Comparison of ENCODE assay signal across 25 cellular contexts in genomic region chr11:32427616-32427934, GRCh38. TPM values are rescaled to one million over a fixed set of nuclear protein-coding genes. Genes with fewer than 3 reads are reported as not detected.
A peak's percentile ranks its signal among the peaks of the same experiment; 100 is the strongest.
DNase-seq lines count a peak whose midpoint lies in the region; ATAC-seq and TF ChIP-seq lines count a peak whose summit lies in the region.
"Had no signal": no experiment of that assay in that cellular context is flagged by ENCODE, and none has a peak within 500 bp of the region (broad histone marks: within the 10 kb centered on the region; RNA-seq: fewer than 3 reads in every experiment).

No MANE protein-coding gene starts in this region.

- no peaks in the 10 kb centered on the region for H3K9me3 ChIP-seq in heart right ventricle
- H3K9me3 ChIP-seq in effector memory CD4-positive, alpha-beta T cell (ENCODE audit: control insufficient read depth, low read length), result no peaks in the 10 kb centered on the region
- no peaks in the 10 kb centered on the region for H3K9me3 ChIP-seq in uterus
- H3K9me3 ChIP-seq in SJCRH30 (replicated peaks), result no peaks in the 10 kb centered on the region
- H3K9me3 ChIP-seq in Karpas-422 (ENCODE audit: low read length), result no peaks in the 10 kb centered on the region
- H3K9me3 ChIP-seq: body of pancreas had no signal

- H3K4me1 Mint-ChIP-seq in naive thymus-derived CD8-positive, alpha-beta T cell, result peaks cover 3 to 13% (median 9%) of the 10 kb centered on the region in 4 donors

- no peak for ATAC-seq in heart right ventricle
- ATAC-seq in Right ventricle myocardium inferior, result no peak
- no peak for ATAC-seq in naive thymus-derived CD8-positive, alpha-beta T cell
- no peak for ATAC-seq in HG02973 (IDR thresholded peaks at IDR 0.05; ENCODE audit: unreplicated experiment)
- ATAC-seq: body of pancreas, esophagus mucosa, GM12878 had no signal

- H3K9ac ChIP-seq in Karpas-422 (ENCODE audit: low read length), result no peak overlapping the region

- no peaks in the 10 kb centered on the region for H3K9me2 ChIP-seq in Karpas-422 (replicated peaks; ENCODE audit: insufficient read depth, low read length)

- H3K4me3 ChIP-seq in heart right ventricle (peak overlapping the region in 6 of 10 donors; percentile 10 to 44 (median 38)), uterus (peak overlapping the region; percentile 72 to 86), SJCRH30 (no peak overlapping the region), Karpas-422 (ENCODE audit: low read length) (no peak overlapping the region)
- peak overlapping the region; percentile 11 for H3K4me3 ChIP-seq in effector memory CD4-positive, alpha-beta T cell (ENCODE audit: insufficient read depth, low read depth, low read length, poor library complexity, severe bottlenecking)
- H3K4me3 ChIP-seq: body of pancreas, GM12878 had no signal

- 41 to 46% methylated on average over 18 of the region's 18 CpGs for WGBS in heart right ventricle, 2 donors

- H3K4me3 Mint-ChIP-seq in naive thymus-derived CD8-positive, alpha-beta T cell, result peak overlapping the region in 6 of 10 donors; percentile 14 to 25 (median 18)
- H3K4me3 Mint-ChIP-seq: activated B cell treated with CpG ODN at 0.5 μM for 24 hours had no signal

- H3K36me3 ChIP-seq in heart right ventricle (peaks cover 0 to 8% (median 0%) of the 10 kb centered on the region in 9 donors), uterus (no peaks in the 10 kb centered on the region), SJCRH30 (no peaks in the 10 kb centered on the region), Karpas-422 (ENCODE audit: insufficient read depth, low read length) (no peaks in the 10 kb centered on the region)
- no peaks in the 10 kb centered on the region for H3K36me3 ChIP-seq in effector memory CD4-positive, alpha-beta T cell (ENCODE audit: control insufficient read depth, insufficient read depth, low read length)

- POLR2A ChIA-PET in naive thymus-derived CD8-positive, alpha-beta T cell (lab: Charles Lee), result no interaction called here

- H3K79me2 ChIP-seq in Karpas-422 (ENCODE audit: low read length), result no peaks in the 10 kb centered on the region

- H3K27ac ChIP-seq in heart right ventricle (peak overlapping the region in 9 of 10 donors; percentile 44 to 85 (median 63)), uterus (peak overlapping the region; percentile 98 to 99), SJCRH30 (no peak overlapping the region), Karpas-422 (ENCODE audit: low read length) (no peak overlapping the region)
- H3K27ac ChIP-seq in effector memory CD4-positive, alpha-beta T cell (ENCODE audit: insufficient read depth, low read length, poor library complexity, severe bottlenecking), result no peak overlapping the region
- H3K27ac ChIP-seq: body of pancreas had no signal

- no peak for TF ChIP-seq POLR2A in uterus (IDR thresholded peaks at IDR 0.05)

- DNase-seq in heart right ventricle (no peak), Right ventricle myocardium inferior (ENCODE audit: missing footprints) (no peak), uterus (no peak), SJCRH30 (no peak), Karpas-422 (no peak)
- DNase-seq in effector memory CD4-positive, alpha-beta T cell, result no peak
- DNase-seq in naive thymus-derived CD8-positive, alpha-beta T cell, result no peak
- DNase-seq: activated B cell treated with CpG ODN at 0.5 μM for 24 hours; activated CD4-positive, alpha-beta T cell treated with anti-CD3 and anti-CD28 coated beads, Interleukin-2, amount 50 U/mL, for 48 hours; AML-193; body of pancreas; DMS79 treated with DMSO at 0.1 percent for 48 hours; effector CD8-positive, alpha-beta T cell; NCI-H2081; NCI-H345; NCI-H774; SHP77; small intestine; substantia nigra had no signal

- H4K20me1 ChIP-seq in Karpas-422 (ENCODE audit: insufficient read depth, low read depth, low read length), result no peaks in the 10 kb centered on the region

- H3K27ac Mint-ChIP-seq in naive thymus-derived CD8-positive, alpha-beta T cell, result no peak overlapping the region
- H3K27ac Mint-ChIP-seq: activated B cell treated with CpG ODN at 0.5 μM for 24 hours had no signal

- peaks cover 30 to 100% (median 60%) of the 10 kb centered on the region in 5 donors for H3K27me3 Mint-ChIP-seq in naive thymus-derived CD8-positive, alpha-beta T cell

- intact Hi-C loops in heart right ventricle (cut with DNase I) (loop anchor here in 2 of 10 donors (5.0 to 10.0 kb wide), 2 partner anchors 40 to 1627 kb away; partner anchors contain the start of gene CAPRIN1 (in 1 of the 2)), Right ventricle myocardium inferior (cut with DNase I) (no loop called here), uterus (cut with DNase I; ENCODE audit: low total_unique reads) (no loop called here)

- TF ChIP-seq CTCF in heart right ventricle (IDR thresholded peaks at IDR 0.05) (no peak), uterus (IDR thresholded peaks at IDR 0.05) (no peak)

- H3K27me3 ChIP-seq in heart right ventricle (peaks cover 0 to 83% (median 72%) of the 10 kb centered on the region in 7 donors), uterus (no peaks in the 10 kb centered on the region), SJCRH30 (no peaks in the 10 kb centered on the region; the same call in 1 of the 2 replicates), Karpas-422 (ENCODE audit: low read length) (no peaks in the 10 kb centered on the region)
- peaks cover 40% of the 10 kb centered on the region for H3K27me3 ChIP-seq in effector memory CD4-positive, alpha-beta T cell (replicated peaks; ENCODE audit: control insufficient read depth, insufficient read depth, low read length, poor library complexity, severe bottlenecking)

- peaks cover 0 to 7% (median 0%) of the 10 kb centered on the region in 3 donors for H3K36me3 Mint-ChIP-seq in naive thymus-derived CD8-positive, alpha-beta T cell

- H3K9me3 Mint-ChIP-seq in naive thymus-derived CD8-positive, alpha-beta T cell, result peaks cover 0 to 4% (median 0%) of the 10 kb centered on the region in 9 donors
- H3K9me3 Mint-ChIP-seq: activated B cell treated with CpG ODN at 0.5 μM for 24 hours had no signal

- H3K4me1 ChIP-seq in heart right ventricle, result peaks cover 3 to 48% (median 16%) of the 10 kb centered on the region in 9 donors
- peaks cover 16% of the 10 kb centered on the region for H3K4me1 ChIP-seq in effector memory CD4-positive, alpha-beta T cell (ENCODE audit: control insufficient read depth, insufficient read depth, low read length, poor library complexity, severe bottlenecking)
- peaks cover 0 to 14% of the 10 kb centered on the region in 2 donors for H3K4me1 ChIP-seq in uterus
- no peaks in the 10 kb centered on the region for H3K4me1 ChIP-seq in SJCRH30
- no peaks in the 10 kb centered on the region for H3K4me1 ChIP-seq in Karpas-422 (ENCODE audit: low read length)

- H2AFZ ChIP-seq in Karpas-422 (ENCODE audit: low read length), result no peak overlapping the region

- no peak overlapping the region for H3K4me2 ChIP-seq in Karpas-422 (ENCODE audit: low read depth, low read length, poor library complexity, severe bottlenecking)

RNA-seq across cellular contexts. Expression of gene WT1, which starts 7.8 kb away (rescaled TPM):
- 1 to 10 TPM; 1.9 to 4.6 (median 2.9) TPM for total RNA-seq in heart right ventricle
- polyA plus RNA-seq in heart right ventricle, result 1 to 10 TPM; 1.2 TPM
- 3.1 TPM for total RNA-seq in Right ventricle myocardium inferior
- not detected for total RNA-seq in naive thymus-derived CD8-positive, alpha-beta T cell
- polyA plus RNA-seq in naive thymus-derived CD8-positive, alpha-beta T cell, result not detected
- 100 to 1,000 TPM in 1 of 4 donors, 10 to 100 TPM in 3; 51.2 to 125 (median 53.6) TPM for total RNA-seq in uterus
- total RNA-seq in SJCRH30 (2014; rRNA removed; shearing (Covaris generic)), result not detected in 2 replicates
- 0.52 and 0.69 TPM in 2 replicates for total RNA-seq in Karpas-422 (2014; rRNA removed; shearing (Covaris generic); ENCODE audit: low replicate concordance)
- total RNA-seq: activated B cell treated with CpG ODN at 0.5 μM for 24 hours, esophagus mucosa, frontal cortex, GM12878, lung microvascular endothelial cell, OCI-LY7 had no signal
- polyA plus RNA-seq: small intestine had no signal

Comparison
In these comparisons a context has a peak if more than half of its experiments do, and no peak if none do; other contexts are left out.
1. H3K27ac ChIP-seq: peak in heart right ventricle (9 of 10) and uterus (2 of 2); none in effector memory CD4-positive, alpha-beta T cell (single experiment), SJCRH30 (single experiment) and Karpas-422 (single experiment).
2. H3K4me3 ChIP-seq: peak in heart right ventricle (6 of 10), effector memory CD4-positive, alpha-beta T cell (single experiment) and uterus (2 of 2); none in SJCRH30 (single experiment) and Karpas-422 (single experiment).
3. RNA of gene WT1, which starts 7.8 kb away (total RNA-seq): 51.2 to 125 TPM in uterus; 3.1 TPM in Right ventricle myocardium inferior (single experiment), 1.9 to 4.6 TPM in heart right ventricle, 0.52 to 0.69 TPM in Karpas-422, not detected in naive thymus-derived CD8-positive, alpha-beta T cell and not detected in SJCRH30; every median in the first group is over 4 times any median in the second.